In genomic region chr6:20669571-20670314, GRCh38 we compare ENCODE assay signal across 1 cellular context.
TF ChIP-seq lines count a peak whose summit lies in the region.

No MANE protein-coding gene starts in this region.

TF ChIP-seq in GM12878, 131 proteins besides CTCF, POLR2A, EP300 and RAD21 (continued from another document):
- TF ChIP-seq MTA2 (IDR thresholded peaks at IDR 0.05; ENCODE audit: low read depth) (peak; percentile 53; the same call in 1 of the 2 replicates), IRF4 (IDR thresholded peaks at IDR 0.05; ENCODE audit: low read depth, low read length) (peak; percentile 85), RAD51 (IDR thresholded peaks at IDR 0.05) (no peak), FOXK2 (IDR thresholded peaks at IDR 0.05) (no peak), MTA3 (IDR thresholded peaks at IDR 0.05; ENCODE audit: borderline replicate concordance, low read length) (0 out of 2 replicates have a peak, but pooled peaks have one; percentile 26), BCL11A (IDR thresholded peaks at IDR 0.05; ENCODE audit: low read depth, low read length) (peak; percentile 67), RUNX3 (IDR thresholded peaks at IDR 0.05; ENCODE audit: low read length) (peak; percentile 90), IKZF2 (IDR thresholded peaks at IDR 0.05) (peak; percentile 93 to 94), E4F1 (IDR thresholded peaks at IDR 0.05; ENCODE audit: borderline replicate concordance, partially characterized antibody) (no peak), PAX5 (IDR thresholded peaks at IDR 0.05; ENCODE audit: borderline replicate concordance, low read depth, low read length) (0 out of 2 replicates have a peak, but pooled peaks have one; percentile 28), EZH2 (IDR thresholded peaks at IDR 0.05; ENCODE audit: borderline replicate concordance, control insufficient read depth, low read depth, low read length) (no peak), SREBF2 (IDR thresholded peaks at IDR 0.05; ENCODE audit: low read length) (no peak), JUNB (IDR thresholded peaks at IDR 0.05) (peak; percentile 85), CREM (IDR thresholded peaks at IDR 0.05; ENCODE audit: low read depth) (no peak; the same call in 1 of the 2 replicates), E2F8 (IDR thresholded peaks at IDR 0.05; ENCODE audit: low read depth, partially characterized antibody) (no peak), RELB (IDR thresholded peaks at IDR 0.05; ENCODE audit: low read depth) (peak; percentile 63; the same call in 1 of the 2 replicates), GATAD2B (conservative IDR thresholded peaks at IDR 0.05; ENCODE audit: low read depth) (peak; percentile 41; the same call in 1 of the 2 replicates), JUND (IDR thresholded peaks at IDR 0.05; ENCODE audit: low read depth, low read length) (0 out of 2 replicates have a peak, but pooled peaks have one; percentile 10), NR2F1 (conservative IDR thresholded peaks at IDR 0.05) (no peak; the same call in 1 of the 2 replicates), IKZF1 (conservative IDR thresholded peaks at IDR 0.05) (peak; percentile 92), ATF3 (IDR thresholded peaks at IDR 0.05; ENCODE audit: borderline replicate concordance, extremely low read depth, low read depth, low read length) (no peak), CBFB (IDR thresholded peaks at IDR 0.05; ENCODE audit: low read depth) (0 out of 2 replicates have a peak, but pooled peaks have one; percentile 35), NFIC (IDR thresholded peaks at IDR 0.05; ENCODE audit: low read depth, low read length) (peak; percentile 66; the same call in 1 of the 2 replicates), MEF2A (IDR thresholded peaks at IDR 0.05; ENCODE audit: insufficient read depth, low read depth, low read length) (no peak), TCF12 (IDR thresholded peaks at IDR 0.05; ENCODE audit: low read depth, low read length) (no peak), ZNF24 (IDR thresholded peaks at IDR 0.05) (peak; percentile 30; the same call in 1 of the 2 replicates), PAX8 (IDR thresholded peaks at IDR 0.05) (no peak), RELA (IDR thresholded peaks at IDR 0.05; ENCODE audit: borderline replicate concordance, partially characterized antibody) (no peak), EED (IDR thresholded peaks at IDR 0.05; ENCODE audit: low read depth) (peak; percentile 96), SPI1 (IDR thresholded peaks at IDR 0.05; ENCODE audit: borderline replicate concordance, insufficient read depth, low read depth, low read length) (peak; percentile 88; the same call in 1 of the 2 replicates)
